Comparison of ENCODE assay signal across 8 cellular contexts in the genomic region with DNA sequence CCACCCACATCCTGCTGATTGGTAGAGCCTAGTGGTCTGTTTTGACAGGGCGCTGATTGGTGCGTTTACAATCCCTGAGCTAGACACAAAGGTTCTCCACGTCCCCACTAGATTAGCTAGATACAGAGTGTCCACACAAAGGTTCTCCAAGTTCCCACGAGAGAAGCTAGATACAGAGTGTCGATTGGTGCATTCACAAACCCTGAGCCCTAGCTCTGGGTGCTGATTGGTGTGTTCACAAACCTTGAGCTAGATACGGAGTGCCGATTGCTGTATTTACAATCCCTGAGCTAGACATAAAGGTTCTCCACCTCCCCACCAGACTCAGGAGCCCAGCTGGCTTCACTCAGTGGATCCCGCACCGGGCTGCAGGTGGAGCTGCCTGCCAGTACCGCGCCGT. TPM values are rescaled to one million over a fixed set of nuclear protein-coding genes. Genes with fewer than 3 reads are reported as not detected.
"Had no signal": no experiment of that assay in that cellular context is flagged by ENCODE, and none has a peak within 500 bp of the region (broad histone marks: within the 10 kb centered on the region; RNA-seq: fewer than 3 reads in every experiment).

No MANE protein-coding gene starts in this region.

RNA-seq across cellular contexts. Expression of gene OR10D3, which starts 12.8 kb away (rescaled TPM):
- total RNA-seq: LHCN-M2, M059J, NCI-H460, OCI-LY7, Peyer's patch, Right ventricle myocardium superior, SJSA1 had no signal
- polyA plus RNA-seq: SK-N-SH had no signal
